1 cellular context compared by ENCODE assay signal in the genomic region with DNA sequence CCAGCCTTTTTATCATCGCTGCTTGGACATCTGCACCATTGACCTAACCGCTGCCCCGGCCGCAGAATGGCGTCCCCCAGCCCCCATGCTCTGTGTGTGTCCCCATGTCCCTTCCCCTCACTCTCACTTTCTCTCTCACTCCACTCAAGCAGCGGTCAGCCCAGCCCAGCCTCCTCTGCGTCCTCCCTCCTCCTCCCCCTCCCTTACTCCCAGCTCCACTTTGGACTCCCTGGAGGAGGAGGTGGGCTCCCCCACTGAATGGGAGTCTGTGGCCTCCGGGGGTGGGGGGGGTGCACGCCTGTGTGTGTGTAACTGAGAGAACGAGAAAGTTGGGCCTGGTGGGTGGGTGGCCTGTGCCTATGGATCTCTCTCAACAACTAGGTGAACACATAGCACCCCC.
TF ChIP-seq lines count a peak whose summit lies in the region.

No MANE protein-coding gene starts in this region.

TF ChIP-seq in K562, 482 proteins besides CTCF, POLR2A, EP300 and RAD21:
- TF ChIP-seq ZNF740 (CRISPR knock-in tag; IDR thresholded peaks at IDR 0.05), result 0 out of 2 replicates have a peak, but pooled peaks have one; percentile 42
- TF ChIP-seq ZNF740 (tag; IDR thresholded peaks at IDR 0.05), result no peak
- no peak for TF ChIP-seq PTRF (tag; IDR thresholded peaks at IDR 0.05)
- TF ChIP-seq TCFL5 (CRISPR knock-in tag; conservative IDR thresholded peaks at IDR 0.05), result no peak
- TF ChIP-seq RB1 (IDR thresholded peaks at IDR 0.05; ENCODE audit: low read depth), result no peak
- no peak for TF ChIP-seq CREB1 (IDR thresholded peaks at IDR 0.05)
- no peak for TF ChIP-seq CREB1 (CRISPR knock-in tag; IDR thresholded peaks at IDR 0.05)
- no peak for TF ChIP-seq RFX1 (IDR thresholded peaks at IDR 0.05)
- no peak for TF ChIP-seq ESRRA (IDR thresholded peaks at IDR 0.05; ENCODE audit: borderline replicate concordance, low read depth)
